ENCODE assay signal across 18 cellular contexts in the genomic region with DNA sequence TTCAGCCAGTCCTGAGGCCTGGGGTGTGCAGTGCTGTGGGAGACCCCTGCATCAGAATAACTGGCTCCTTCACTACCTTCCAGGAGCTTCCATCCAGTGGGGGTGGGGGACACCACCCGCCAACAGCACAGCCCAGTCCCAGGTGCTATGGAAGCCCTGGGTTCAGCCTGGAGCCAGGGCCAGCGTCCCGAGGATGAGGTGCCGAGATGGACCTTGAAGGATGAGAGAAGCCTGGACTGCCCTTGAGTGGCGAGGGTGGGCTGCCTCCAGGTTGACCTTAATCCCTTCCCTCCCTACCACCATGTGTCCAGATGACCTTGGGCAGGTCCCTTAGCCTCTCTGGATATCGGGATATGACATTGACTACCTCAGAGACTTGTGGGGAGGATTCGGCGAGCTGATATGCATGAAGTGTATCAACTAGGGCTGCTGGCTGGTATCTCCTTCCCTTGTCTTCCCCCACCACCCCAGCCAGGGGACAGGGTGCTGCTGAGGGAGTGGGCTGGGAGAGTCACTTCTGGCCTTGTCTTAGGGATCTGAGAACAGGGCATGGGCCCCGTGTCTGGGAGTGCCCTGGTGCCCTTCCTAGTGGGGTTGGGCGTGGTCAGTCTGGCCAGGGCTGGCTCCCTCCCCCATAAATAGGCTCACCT. TPM values are rescaled to one million over a fixed set of nuclear protein-coding genes. Genes with fewer than 3 reads are reported as not detected.
DNase-seq lines count a peak whose midpoint lies in the region; ATAC-seq and TF ChIP-seq lines count a peak whose summit lies in the region.
"Had no signal": no experiment of that assay in that cellular context is flagged by ENCODE, and none has a peak within 500 bp of the region (broad histone marks: within the 10 kb centered on the region; RNA-seq: fewer than 3 reads in every experiment).

No MANE protein-coding gene starts in this region.

- TF ChIP-seq CTCF in left ventricle myocardium inferior (IDR thresholded peaks at IDR 0.05; ENCODE audit: borderline replicate concordance) (no peak), ascending aorta (IDR thresholded peaks at IDR 0.05) (no peak)

- no peak for ATAC-seq in left ventricle myocardium superior
- no peak for ATAC-seq in aorta (ENCODE audit: low FRiP score)

- no peak overlapping the region for H3K9ac ChIP-seq in neuronal stem cell (ENCODE audit: low read depth, low read length, poor library complexity)

- H3K27me3 ChIP-seq in left ventricle myocardium inferior (ENCODE audit: low read depth) (no peaks in the 10 kb centered on the region), ascending aorta (no peaks in the 10 kb centered on the region), neuronal stem cell (ENCODE audit: control insufficient read depth in 3 of 3, insufficient read depth in 3 of 3, low read depth in 1 of 3, low read length in 3 of 3) (no peaks in the 10 kb centered on the region), aorta (ENCODE audit: control insufficient read depth in 1 of 2, insufficient read depth in 2 of 2, low read length in 1 of 2) (no peaks in the 10 kb centered on the region)
- H3K27me3 ChIP-seq: BE2C, heart left ventricle, thyroid gland had no signal

- H3K14ac ChIP-seq in neuronal stem cell (ENCODE audit: low read length) = peak overlapping the region; percentile 58

- no peak overlapping the region for H2BK5ac ChIP-seq in neuronal stem cell (ENCODE audit: low read length)

- peak overlapping the region; percentile 86 for H3K23ac ChIP-seq in neuronal stem cell (ENCODE audit: low read depth, low read length, poor library complexity)

- H3K4me3 ChIP-seq in left ventricle myocardium inferior (no peak overlapping the region), ascending aorta (no peak overlapping the region), neuronal stem cell (ENCODE audit: low read length in 2 of 2) (no peak overlapping the region), aorta (ENCODE audit: low read length in 2 of 2) (no peak overlapping the region)
- H3K4me3 ChIP-seq: heart left ventricle, thyroid gland had no signal

- H3K4me2 ChIP-seq in neuronal stem cell (ENCODE audit: insufficient read depth, low read length, poor library complexity, severe bottlenecking) = no peak overlapping the region

- H3K18ac ChIP-seq in neuronal stem cell (ENCODE audit: low read length) = no peak overlapping the region

- no peak for DNase-seq in left ventricle myocardium inferior
- no peak for DNase-seq in left ventricle myocardium superior
- DNase-seq in ascending aorta (ENCODE audit: low spot score in 2 of 2) = peak in 1 of 2 donors; percentile 61
- no peak for DNase-seq in neuronal stem cell (ENCODE audit: low spot score)
- peak; percentile 35 to 59 for DNase-seq in aorta
- DNase-seq in T-helper 9 cell = no peak
- no peak for DNase-seq in GOT3 (lab: John Stamatoyannopoulos, UW)
- DNase-seq in A172 (ENCODE audit: low spot score) = no peak
- DNase-seq: BE2C; DMS53; kidney glomerular epithelial cell; NCI-H1930; NCI-H526 treated with DMSO at 0.1 percent for 48 hours; stimulated activated CD4-positive, alpha-beta T cell treated with anti-CD3 and anti-CD28 coated beads, Interleukin-15, amount 100 ng/mL, for 24 hours; thyroid gland had no signal

- H2BK120ac ChIP-seq in neuronal stem cell (ENCODE audit: low read depth, low read length) = no peak overlapping the region

- no peak overlapping the region for H2AK5ac ChIP-seq in neuronal stem cell (ENCODE audit: low read depth, low read length)

- no peak overlapping the region for H2BK15ac ChIP-seq in neuronal stem cell (ENCODE audit: low read length)

- H4K8ac ChIP-seq in neuronal stem cell (ENCODE audit: low read depth, low read length) = no peak overlapping the region

- peak overlapping the region; percentile 63 for H3K27ac ChIP-seq in left ventricle myocardium inferior (replicated peaks)
- H3K27ac ChIP-seq in ascending aorta = peak overlapping the region; percentile 34 to 49
- no peak overlapping the region for H3K27ac ChIP-seq in neuronal stem cell (replicated peaks; ENCODE audit: low read length)
- no peak overlapping the region for H3K27ac ChIP-seq in aorta (ENCODE audit: low read depth in 1 of 2, low read length in 2 of 2)

- H3K36me3 ChIP-seq in left ventricle myocardium inferior (peaks cover 34% of the 10 kb centered on the region), ascending aorta (peaks cover 26 to 35% of the 10 kb centered on the region in 2 donors), neuronal stem cell (replicated peaks in 1 of 2; ENCODE audit: control insufficient read depth in 2 of 2, insufficient read depth in 2 of 2, low read length in 2 of 2) (peaks cover 23 to 71% of the 10 kb centered on the region in 2 donors), aorta (ENCODE audit: control insufficient read depth in 1 of 2, insufficient read depth in 2 of 2, low read length in 1 of 2) (peaks cover 0 to 4% of the 10 kb centered on the region in 2 donors)

- H2AFZ ChIP-seq in neuronal stem cell (ENCODE audit: low read length) = no peak overlapping the region

- peaks cover 8% of the 10 kb centered on the region for H3K79me1 ChIP-seq in neuronal stem cell (ENCODE audit: low read depth, low read length)

- H3K9me3 ChIP-seq in left ventricle myocardium inferior (replicated peaks) (no peaks in the 10 kb centered on the region), ascending aorta (no peaks in the 10 kb centered on the region), neuronal stem cell (replicated peaks in 1 of 2; ENCODE audit: control insufficient read depth in 2 of 2, insufficient read depth in 1 of 2, low read depth in 1 of 2, low read length in 2 of 2) (no peaks in the 10 kb centered on the region), aorta (ENCODE audit: control insufficient read depth, low read length) (no peaks in the 10 kb centered on the region)
- H3K9me3 ChIP-seq: BE2C, heart left ventricle, thyroid gland had no signal

- no peak overlapping the region for H2BK12ac ChIP-seq in neuronal stem cell (ENCODE audit: low read length)

- intact Hi-C loops in left ventricle myocardium inferior (cut with micrococcal nuclease) (no loop called here), left ventricle myocardium superior (cut with micrococcal nuclease) (no loop called here), ascending aorta (cut with DNase I) (no loop called here), aorta (cut with DNase I) (no loop called here)

- no peak overlapping the region for H4K91ac ChIP-seq in neuronal stem cell (ENCODE audit: low read depth, low read length, poor library complexity)

- WGBS in neuronal stem cell (ENCODE audit: extremely low coverage in 2 of 2, insufficient read length in 2 of 2, insufficient replicate concordance in 1 of 2), 2 donors = no CpG with 5 or more reads among the region's 10 CpGs
- WGBS in aorta, 2 donors = 82 to 84% methylated on average over 10 of the region's 10 CpGs

- H3K4ac ChIP-seq in neuronal stem cell (ENCODE audit: low read length) = no peak overlapping the region

- H3K4me1 ChIP-seq in left ventricle myocardium inferior = peaks cover 89% of the 10 kb centered on the region
- H3K4me1 ChIP-seq in ascending aorta = peaks cover 3 to 25% of the 10 kb centered on the region in 2 donors
- peaks cover 0 to 7% of the 10 kb centered on the region in 2 donors for H3K4me1 ChIP-seq in neuronal stem cell (ENCODE audit: control insufficient read depth in 2 of 2, insufficient read depth in 1 of 2, low read depth in 1 of 2, low read length in 2 of 2)
- peaks cover 0 to 2% of the 10 kb centered on the region in 2 donors for H3K4me1 ChIP-seq in aorta (ENCODE audit: control insufficient read depth in 1 of 2, insufficient read depth in 2 of 2, low read length in 2 of 2)

RNA-seq across cellular contexts. Expression of gene LASP1, which starts 41.3 kb away (rescaled TPM):
- total RNA-seq in left ventricle myocardium inferior (29.4 TPM), left ventricle myocardium superior (28.4 TPM), ascending aorta (300 TPM), aorta (100 to 1,000 TPM; 136 to 169 TPM)
- 77.5 TPM for polyA plus RNA-seq in neuronal stem cell (2013, experiment 1 of 2)
- polyA plus RNA-seq in neuronal stem cell (2013, experiment 2 of 2) = 79.6 TPM
- polyA plus RNA-seq in aorta = 10 to 100 TPM; 68.5 to 78.9 TPM
- 248 and 270 TPM in 2 replicates for total RNA-seq in A172 (2014; rRNA removed; shearing (Covaris generic))

RNA-seq across cellular contexts. Expression of gene FBXO47, which starts 56.0 kb away (rescaled TPM):
- total RNA-seq in left ventricle myocardium inferior = not detected
- total RNA-seq in left ventricle myocardium superior = not detected
- not detected for total RNA-seq in ascending aorta
- polyA plus RNA-seq in neuronal stem cell (2013, experiment 1 of 2) = not detected
- polyA plus RNA-seq in neuronal stem cell (2013, experiment 2 of 2) = not detected
- total RNA-seq in aorta = not detected
- polyA plus RNA-seq in aorta = not detected
- total RNA-seq in A172 (2014; rRNA removed; shearing (Covaris generic)) = not detected in 2 replicates
- total RNA-seq: activated CD8-positive, alpha-beta memory T cell treated with anti-CD3 and anti-CD28 coated beads for 36 hours; thyroid gland had no signal
- polyA plus RNA-seq: esophagus, heart left ventricle had no signal

RNA-seq across cellular contexts. Expression of gene RPL23, which starts 57.7 kb away (rescaled TPM):
- total RNA-seq in left ventricle myocardium inferior (760 TPM), left ventricle myocardium superior (799 TPM), ascending aorta (1,091 TPM), aorta (1,000 to 10,000 TPM; 1,147 to 1,150 TPM)
- polyA plus RNA-seq in neuronal stem cell (2013, experiment 1 of 2) = 5,636 TPM
- 5,601 TPM for polyA plus RNA-seq in neuronal stem cell (2013, experiment 2 of 2)
- polyA plus RNA-seq in aorta = 1,000 to 10,000 TPM; 2,973 to 5,274 TPM
- total RNA-seq in A172 (2014; rRNA removed; shearing (Covaris generic)) = 1,400 and 1,966 TPM in 2 replicates

Comparison
In these comparisons a context has a peak if more than half of its experiments do, and no peak if none do; other contexts are left out.
1. DNase-seq: peak in aorta (2 of 2); none in left ventricle myocardium inferior (single experiment), left ventricle myocardium superior (single experiment), neuronal stem cell (single experiment), T-helper 9 cell (single experiment), GOT3 (single experiment) and A172 (single experiment).
2. H3K27ac ChIP-seq: peak in left ventricle myocardium inferior (single experiment) and ascending aorta (2 of 2); none in neuronal stem cell (single experiment) and aorta (0 of 2).